ENCODE assay signal across 8 cellular contexts in genomic region chr14:56002876-56003625, GRCh38.
DNase-seq lines count a peak whose midpoint lies in the region; ATAC-seq and TF ChIP-seq lines count a peak whose summit lies in the region.

No MANE protein-coding gene starts in this region.

- intact Hi-C loops in left ventricle myocardium superior (cut with micrococcal nuclease): no loop called here
- intact Hi-C loops in CD14-positive monocyte (cut with micrococcal nuclease): no loop called here

- no peak overlapping the region for H3K4me3 Mint-ChIP-seq in activated T-cell treated with anti-CD3 and anti-CD28 coated beads, Interleukin-2, amount 50 U/mL, for 24 hours
- H3K4me3 Mint-ChIP-seq in CD14-positive monocyte: no peak overlapping the region

- peaks cover 42% of the 10 kb centered on the region for H3K4me1 Mint-ChIP-seq in activated T-cell treated with anti-CD3 and anti-CD28 coated beads, Interleukin-2, amount 50 U/mL, for 24 hours (ENCODE audit: low read depth)
- H3K4me1 Mint-ChIP-seq in CD14-positive monocyte: peaks cover 28% of the 10 kb centered on the region

- TF ChIP-seq CTCF in CD14-positive monocyte (IDR thresholded peaks at IDR 0.05): no peak

- DNase-seq in activated T-cell treated with anti-CD3 and anti-CD28 coated beads, Interleukin-2, amount 50 U/mL, for 24 hours: peak; percentile 50
- peak; percentile 50 for DNase-seq in stimulated activated CD4-positive, alpha-beta T cell treated with anti-CD3 and anti-CD28 coated beads, Interleukin-1b, Interleukin-23, amount 100 ng/mL, for 48 hours
- DNase-seq in NCI-H345 treated with DMSO at 0.1 percent for 48 hours (lab: John Stamatoyannopoulos, UW; ENCODE audit: unreplicated experiment) (no peak), left ventricle myocardium superior (no peak), CD14-positive monocyte (ENCODE audit: low spot score) (no peak), GM03348 (ENCODE audit: low spot score) (no peak)

- H3K27ac Mint-ChIP-seq in activated T-cell treated with anti-CD3 and anti-CD28 coated beads, Interleukin-2, amount 50 U/mL, for 24 hours: peak overlapping the region; percentile 67
- H3K27ac Mint-ChIP-seq in CD14-positive monocyte: peak overlapping the region in 3 of 7 donors; percentile 8 to 77 (median 20)

- peaks cover 7% of the 10 kb centered on the region for H3K9me3 Mint-ChIP-seq in activated T-cell treated with anti-CD3 and anti-CD28 coated beads, Interleukin-2, amount 50 U/mL, for 24 hours
- peaks cover 0 to 14% (median 8%) of the 10 kb centered on the region in 7 donors for H3K9me3 Mint-ChIP-seq in CD14-positive monocyte

- H3K36me3 Mint-ChIP-seq in activated T-cell treated with anti-CD3 and anti-CD28 coated beads, Interleukin-2, amount 50 U/mL, for 24 hours (ENCODE audit: low read depth): no peaks in the 10 kb centered on the region
- H3K36me3 Mint-ChIP-seq in CD14-positive monocyte: no peaks in the 10 kb centered on the region

- peak; percentile 71 for ATAC-seq in GM19328 (IDR thresholded peaks at IDR 0.05; ENCODE audit: unreplicated experiment)
- ATAC-seq in HG03135 (IDR thresholded peaks at IDR 0.05; ENCODE audit: unreplicated experiment): peak; percentile 64
- ATAC-seq in left ventricle myocardium superior: no peak

- peaks cover 79% of the 10 kb centered on the region for H3K27me3 Mint-ChIP-seq in activated T-cell treated with anti-CD3 and anti-CD28 coated beads, Interleukin-2, amount 50 U/mL, for 24 hours
- peaks cover 3 to 4% (median 4%) of the 10 kb centered on the region in 3 donors for H3K27me3 Mint-ChIP-seq in CD14-positive monocyte (ENCODE audit: low read depth in 3 of 3)

Comparison
In these comparisons a context has a peak if more than half of its experiments do, and no peak if none do; other contexts are left out.
1. DNase-seq: peak in activated T-cell treated with anti-CD3 and anti-CD28 coated beads, Interleukin-2, amount 50 U/mL, for 24 hours (single experiment) and stimulated activated CD4-positive, alpha-beta T cell treated with anti-CD3 and anti-CD28 coated beads, Interleukin-1b, Interleukin-23, amount 100 ng/mL, for 48 hours (single experiment); none in NCI-H345 treated with DMSO at 0.1 percent for 48 hours (single experiment), left ventricle myocardium superior (single experiment), CD14-positive monocyte (single experiment) and GM03348 (single experiment).